In the genomic region with DNA sequence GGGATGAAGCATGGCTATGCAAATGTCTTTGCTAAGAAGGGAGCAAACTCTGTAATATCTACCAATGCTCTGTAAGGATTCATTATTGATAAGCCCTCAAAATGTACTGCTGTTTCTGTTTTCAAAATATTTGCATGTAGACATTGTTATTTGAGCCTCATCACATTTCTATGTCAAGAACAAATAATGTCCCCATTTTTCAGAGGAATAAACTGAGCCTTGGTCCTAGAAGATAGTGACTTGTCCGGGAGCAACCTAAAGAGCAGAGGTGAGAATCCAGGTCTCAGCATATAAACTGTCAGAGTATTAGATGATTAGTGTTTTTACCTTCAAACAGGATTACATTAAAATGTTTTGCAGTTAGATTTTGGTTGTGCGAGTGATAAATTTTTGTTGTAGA, we compare ENCODE assay signal across 31 cellular contexts.
"Had no signal": no experiment of that assay in that cellular context is flagged by ENCODE, and none has a peak within 500 bp of the region (broad histone marks: within the 10 kb centered on the region; RNA-seq: fewer than 3 reads in every experiment).

No MANE protein-coding gene starts in this region.

- H3K36me3 ChIP-seq: adrenal gland, ascending aorta, brain microvascular endothelial cell, breast epithelium, cardiac muscle cell had no signal

- H3K27ac ChIP-seq: adrenal gland, ascending aorta, body of pancreas, brain microvascular endothelial cell, breast epithelium, cardiac muscle cell had no signal

- DNase-seq: activated effector memory CD4-positive, alpha-beta T cell treated with anti-CD3 and anti-CD28 coated beads, Interleukin-2, amount 50 U/mL, for 16 hours; activated effector memory CD4-positive, alpha-beta T cell treated with Interleukin-2 at 50 U/mL for 16 hours; activated gamma-delta T cell; activated gamma-delta T cell treated with Interleukin-2 at 50 U/mL for 16 hours; activated naive CD4-positive, alpha-beta T cell; activated naive CD4-positive, alpha-beta T cell treated with anti-CD3 and anti-CD28 coated beads for 36 hours; activated naive CD4-positive, alpha-beta T cell treated with anti-CD3 and anti-CD28 coated beads, Interleukin-2, amount 10 ng/mL, durations not matched to agents 7 days and 5 days; activated naive CD4-positive, alpha-beta T cell treated with anti-CD3 and anti-CD28 coated beads, Interleukin-2, amount 50 U/mL, for 16 hours; activated naive CD4-positive, alpha-beta T cell treated with Interleukin-2 at 50 U/mL for 16 hours; activated naive CD8-positive, alpha-beta T cell treated with anti-CD3 and anti-CD28 coated beads for 36 hours; activated naive CD8-positive, alpha-beta T cell treated with anti-CD3 and anti-CD28 coated beads, Interleukin-2, amount 10 ng/mL, durations not matched to agents 7 days and 5 days; activated naive CD8-positive, alpha-beta T cell treated with anti-CD3 and anti-CD28 coated beads, Interleukin-2, amount 50 U/mL, for 24 hours; activated T-cell treated with anti-CD3 and anti-CD28 coated beads, Interleukin-2, amount 50 U/mL, for 4 hours; activated T-cell treated with anti-CD3 and anti-CD28 coated beads, Interleukin-2, amount 50 U/mL, for 48 hours; activated T-cell treated with anti-CD3 and anti-CD28 coated beads, Interleukin-2, amount 50 U/mL, for 72 hours; adrenal gland; amniotic stem cell; amygdala; aorta; body of pancreas; brain microvascular endothelial cell; caudate nucleus; central memory CD4-positive, alpha-beta T cell; cerebellar nuclear complex had no signal

- FAIRE-seq: astrocyte, bronchial epithelial cell had no signal

- H3K27me3 ChIP-seq: adrenal gland, ascending aorta, body of pancreas, brain microvascular endothelial cell had no signal

- H3K9me3 ChIP-seq: adrenal gland, ascending aorta, body of pancreas, breast epithelium had no signal

- H3K4me1 ChIP-seq: adrenal gland, ascending aorta, body of pancreas, breast epithelium had no signal

- ATAC-seq: activated naive CD4-positive, alpha-beta T cell treated with anti-CD3 and anti-CD28 coated beads, Interleukin-2, amount 50 U/mL, for 72 hours; activated naive CD8-positive, alpha-beta T cell treated with anti-CD3 and anti-CD28 coated beads, Interleukin-2, amount 50 U/mL, for 24 hours; activated T-cell treated with anti-CD3 and anti-CD28 coated beads, Interleukin-2, amount 50 U/mL, for 4 hours; activated T-cell treated with anti-CD3 and anti-CD28 coated beads, Interleukin-2, amount 50 U/mL, for 72 hours; activated T-helper 17 cell treated with anti-CD3 and anti-CD28 coated beads, Interleukin-2, amount 50 U/mL, for 72 hours; body of pancreas had no signal

- H3K4me3 ChIP-seq: adrenal gland, ascending aorta, body of pancreas, breast epithelium, cardiac muscle cell had no signal
